23 cellular contexts compared by ENCODE assay signal in the genomic region with DNA sequence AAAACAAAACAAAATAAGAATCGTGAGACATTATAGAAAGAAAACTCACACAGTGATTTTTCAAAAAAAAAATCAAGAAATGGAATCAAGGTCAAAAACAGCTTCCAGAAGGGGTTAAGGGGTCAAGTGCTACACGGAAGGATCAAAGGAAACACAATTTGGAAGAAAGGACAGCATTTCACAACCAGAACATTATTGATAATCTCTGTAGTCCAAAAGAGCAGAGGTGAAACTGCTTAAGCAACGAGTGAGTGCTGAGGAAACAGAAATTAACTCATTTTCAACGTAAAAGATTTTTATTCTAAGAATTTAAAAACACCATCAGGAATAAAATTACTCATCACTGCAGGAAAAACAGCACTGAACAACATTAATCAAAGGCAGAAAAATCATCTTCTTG. TPM values are rescaled to one million over a fixed set of nuclear protein-coding genes. Genes with fewer than 3 reads are reported as not detected.
DNase-seq lines count a peak whose midpoint lies in the region; ATAC-seq, FAIRE-seq and TF ChIP-seq lines count a peak whose summit lies in the region.
"Had no signal": no experiment of that assay in that cellular context is flagged by ENCODE, and none has a peak within 500 bp of the region (broad histone marks: within the 10 kb centered on the region; RNA-seq: fewer than 3 reads in every experiment).

No MANE protein-coding gene starts in this region.

- peak overlapping the region; percentile 18; the same call in 1 of the 2 replicates for H3K4me2 ChIP-seq in HepG2 (ENCODE audit: low read depth, low read length)
- H3K4me2 ChIP-seq: BLaER1, GM23338 had no signal

- H3K4me3 ChIP-seq in HEK293 (ENCODE audit: low read depth, low read length) = no peak overlapping the region
- no peak overlapping the region for H3K4me3 ChIP-seq in HepG2 (replicated peaks in 1 of 3; ENCODE audit: insufficient read depth in 1 of 3, low read depth in 2 of 3, low read length in 3 of 3)
- H3K4me3 ChIP-seq: BLaER1, GM23338 had no signal

- H3K4me3 Mint-ChIP-seq in activated CD4-positive, alpha-beta T cell treated with anti-CD3 and anti-CD28 coated beads for 36 hours = no peak overlapping the region
- H3K4me3 Mint-ChIP-seq in activated CD4-positive, alpha-beta T cell treated with anti-CD3 and anti-CD28 coated beads, Interleukin-2, amount 10 ng/mL, durations not matched to agents 24 days and 14 days = no peak overlapping the region
- H3K4me3 Mint-ChIP-seq in stimulated activated effector memory CD8-positive, alpha-beta T cell treated with anti-CD3 and anti-CD28 coated beads, Interleukin-12 subunit alpha, Interleukin-12 subunit beta, amount 100 ng/mL, for 72 hours = no peak overlapping the region
- H3K4me3 Mint-ChIP-seq: B cell; CD4-positive, CD25-positive, alpha-beta regulatory T cell; CD8-positive, alpha-beta T cell; GM23338; H9; HFFc6 had no signal

- ATAC-seq in activated CD4-positive, alpha-beta T cell treated with anti-CD3 and anti-CD28 coated beads for 36 hours = peak; percentile 33
- ATAC-seq in HepG2 = no peak
- peak; percentile 70 for ATAC-seq in stimulated activated effector memory CD8-positive, alpha-beta T cell treated with anti-CD3 and anti-CD28 coated beads, Interleukin-12 subunit alpha, Interleukin-12 subunit beta, amount 100 ng/mL, for 72 hours
- no peak for ATAC-seq in GM19452 (IDR thresholded peaks at IDR 0.05; ENCODE audit: unreplicated experiment)
- ATAC-seq: CD8-positive, alpha-beta T cell; GM23338; HCT116 had no signal

- TF ChIP-seq RAD21 in HepG2 (CRISPR knock-in tag; IDR thresholded peaks at IDR 0.05) = no peak

- no peaks in the 10 kb centered on the region for H4K20me1 ChIP-seq in HepG2 (ENCODE audit: insufficient read depth, low read length)

- H3K4me1 Mint-ChIP-seq in activated CD4-positive, alpha-beta T cell treated with anti-CD3 and anti-CD28 coated beads for 36 hours = peaks cover 5% of the 10 kb centered on the region
- H3K4me1 Mint-ChIP-seq in activated CD4-positive, alpha-beta T cell treated with anti-CD3 and anti-CD28 coated beads, Interleukin-2, amount 10 ng/mL, durations not matched to agents 24 days and 14 days = peaks cover 6% of the 10 kb centered on the region
- H3K4me1 Mint-ChIP-seq in stimulated activated effector memory CD8-positive, alpha-beta T cell treated with anti-CD3 and anti-CD28 coated beads, Interleukin-12 subunit alpha, Interleukin-12 subunit beta, amount 100 ng/mL, for 72 hours = peaks cover 10% of the 10 kb centered on the region
- H3K4me1 Mint-ChIP-seq: GM23338, H9 had no signal

- no peaks in the 10 kb centered on the region for H3K9me3 Mint-ChIP-seq in activated CD4-positive, alpha-beta T cell treated with anti-CD3 and anti-CD28 coated beads for 36 hours (ENCODE audit: low read depth)
- no peaks in the 10 kb centered on the region for H3K9me3 Mint-ChIP-seq in activated CD4-positive, alpha-beta T cell treated with anti-CD3 and anti-CD28 coated beads, Interleukin-2, amount 10 ng/mL, durations not matched to agents 24 days and 14 days
- no peaks in the 10 kb centered on the region for H3K9me3 Mint-ChIP-seq in stimulated activated effector memory CD8-positive, alpha-beta T cell treated with anti-CD3 and anti-CD28 coated beads, Interleukin-12 subunit alpha, Interleukin-12 subunit beta, amount 100 ng/mL, for 72 hours
- H3K9me3 Mint-ChIP-seq: CD4-positive, CD25-positive, alpha-beta regulatory T cell; CD8-positive, alpha-beta T cell; GM23338; H9; HFFc6 had no signal

- CTCF ChIA-PET in activated CD4-positive, alpha-beta T cell treated with anti-CD3 and anti-CD28 coated beads for 36 hours (lab: Charles Lee) = interaction anchor here (1.5 kb wide), 1 partner anchor 17 kb away, joined by 5 read pairs; no protein-coding TSS in a partner anchor
- CTCF ChIA-PET in HEK293 (lab: Yijun Ruan, JAX) (interaction anchor here (0.6 to 1.5 kb wide), 2 partner anchors 410 to 661 kb away, joined by 3 to 4 read pairs; no protein-coding TSS in a partner anchor), HepG2 (lab: Yijun Ruan, JAX; ENCODE audit: low intra/inter-chr PET ratio, low total read pairs) (no interaction called here)

- intact Hi-C loops in activated CD4-positive, alpha-beta T cell treated with anti-CD3 and anti-CD28 coated beads for 36 hours (cut with DNase I, micrococcal nuclease) = loop anchor here in 1 of 2 experiments (2.0 kb wide), 1 partner anchor 24 kb away; the partner anchor contains the start of gene MINDY3
- intact Hi-C loops in activated CD4-positive, alpha-beta T cell treated with anti-CD3 and anti-CD28 coated beads, Interleukin-2, amount 10 ng/mL, durations not matched to agents 24 days and 14 days (cut with micrococcal nuclease) = no loop called here
- intact Hi-C loops in HepG2 (cut with micrococcal nuclease; ENCODE audit: unreplicated experiment) = no loop called here

- no peak for DNase-seq in activated CD4-positive, alpha-beta T cell treated with anti-CD3 and anti-CD28 coated beads for 36 hours
- DNase-seq in activated CD4-positive, alpha-beta T cell treated with anti-CD3 and anti-CD28 coated beads, Interleukin-2, amount 10 ng/mL, durations not matched to agents 24 days and 14 days = no peak
- DNase-seq in HepG2 (ENCODE audit: low spot score) = peak; percentile 47
- DNase-seq in stimulated activated effector memory CD8-positive, alpha-beta T cell treated with anti-CD3 and anti-CD28 coated beads, Interleukin-12 subunit alpha, Interleukin-12 subunit beta, amount 100 ng/mL, for 72 hours (ENCODE audit: low spot score in 2 of 2) = no peak
- no peak for DNase-seq in GM13976 (ENCODE audit: low spot score)
- DNase-seq: Caco-2; CD8-positive, alpha-beta T cell; DMS153; DND-41; H9; HFFc6 had no signal

- H3K36me3 Mint-ChIP-seq in activated CD4-positive, alpha-beta T cell treated with anti-CD3 and anti-CD28 coated beads for 36 hours (ENCODE audit: low read depth) = peaks cover 15% of the 10 kb centered on the region
- peaks cover 15% of the 10 kb centered on the region for H3K36me3 Mint-ChIP-seq in activated CD4-positive, alpha-beta T cell treated with anti-CD3 and anti-CD28 coated beads, Interleukin-2, amount 10 ng/mL, durations not matched to agents 24 days and 14 days (ENCODE audit: low read depth)
- peaks cover 39% of the 10 kb centered on the region for H3K36me3 Mint-ChIP-seq in stimulated activated effector memory CD8-positive, alpha-beta T cell treated with anti-CD3 and anti-CD28 coated beads, Interleukin-12 subunit alpha, Interleukin-12 subunit beta, amount 100 ng/mL, for 72 hours

- no peak overlapping the region for H2AFZ ChIP-seq in HepG2 (ENCODE audit: low read length)
- H2AFZ ChIP-seq: GM23338 had no signal

- no peak for TF ChIP-seq POLR2A in HepG2 (IDR thresholded peaks at IDR 0.05; ENCODE audit: insufficient read depth in 1 of 2, low read depth in 2 of 2, low read length in 2 of 2)

- no peak overlapping the region for H3K9ac ChIP-seq in HepG2 (ENCODE audit: insufficient read depth, low read depth, low read length)
- H3K9ac ChIP-seq: BLaER1 had no signal

- WGBS in HepG2 (ENCODE audit: low lambda C conversion rate) = 18% methylated on average over 4 of the region's 4 CpGs

- POLR2A ChIA-PET in activated CD4-positive, alpha-beta T cell treated with anti-CD3 and anti-CD28 coated beads for 36 hours (lab: Charles Lee) = no interaction called here
- POLR2A ChIA-PET in HEK293 (lab: Yijun Ruan, JAX) = no interaction called here
- POLR2A ChIA-PET in HepG2 (lab: Yijun Ruan, JAX) = no interaction called here

- no peaks in the 10 kb centered on the region for H3K9me3 ChIP-seq in HEK293 (ENCODE audit: control insufficient read depth, insufficient read depth, low read depth, low read length)
- no peaks in the 10 kb centered on the region for H3K9me3 ChIP-seq in HepG2 (ENCODE audit: low read length)
- H3K9me3 ChIP-seq: BLaER1, Caco-2 had no signal

- FAIRE-seq in HepG2 (lab: Jason Lieb, UNC) = peak; percentile 39
- FAIRE-seq: A204.1, GM12892, GM19239 had no signal

- TF ChIP-seq EP300 in HepG2 (IDR thresholded peaks at IDR 0.05; ENCODE audit: low read depth in 2 of 2, low read length in 2 of 2) = peak in 1 of 2 experiments; percentile 57; a peak in 1 of 4 replicates
- no peak for TF ChIP-seq EP300 in HepG2 (CRISPR knock-in tag; IDR thresholded peaks at IDR 0.05; ENCODE audit: borderline replicate concordance)

- TF ChIP-seq CTCF in HEK293 (tag by site-specific recombination; IDR thresholded peaks at IDR 0.05) = no peak
- no peak for TF ChIP-seq CTCF in HepG2 (CRISPR knock-in tag; IDR thresholded peaks at IDR 0.05)
- TF ChIP-seq CTCF in GM13976 (IDR thresholded peaks at IDR 0.05; ENCODE audit: borderline replicate concordance, control extremely low read depth, extremely low read depth, insufficient read depth, missing control alignments) = no peak

- BruUV-seq in HepG2 (replicated peaks; lab: Mats Ljungman, UMichigan) = no TSS peak

- H3K27ac ChIP-seq in HEK293 (ENCODE audit: extremely low read depth, low read depth, low read length) (no peak overlapping the region), HepG2 (ENCODE audit: extremely low read length, insufficient read depth, low read length) (no peak overlapping the region)
- H3K27ac ChIP-seq: 22Rv1, BLaER1, C4-2B had no signal

- no peaks in the 10 kb centered on the region for H3K79me2 ChIP-seq in HepG2 (ENCODE audit: insufficient read depth, low read length)

- H3K36me3 ChIP-seq in HEK293 (ENCODE audit: control insufficient read depth in 2 of 2, insufficient read depth in 1 of 2, low read length in 2 of 2) = peaks cover 16 to 23% of the 10 kb centered on the region in 2 experiments
- H3K36me3 ChIP-seq in HepG2 (replicated peaks in 1 of 2; ENCODE audit: control insufficient read depth in 1 of 2, insufficient read depth in 2 of 2, low read length in 2 of 2) = 0 out of 5 replicates have a peak, but pooled peaks cover 0 to 7% of the 10 kb centered on the region in 2 experiments

- no peaks in the 10 kb centered on the region for H3K27me3 ChIP-seq in HepG2 (ENCODE audit: control insufficient read depth in 1 of 2, insufficient read depth in 2 of 2, low read length in 2 of 2)
- H3K27me3 ChIP-seq: BLaER1 had no signal

- H3K27ac Mint-ChIP-seq in activated CD4-positive, alpha-beta T cell treated with anti-CD3 and anti-CD28 coated beads for 36 hours = no peak overlapping the region
- no peak overlapping the region for H3K27ac Mint-ChIP-seq in activated CD4-positive, alpha-beta T cell treated with anti-CD3 and anti-CD28 coated beads, Interleukin-2, amount 10 ng/mL, durations not matched to agents 24 days and 14 days
- H3K27ac Mint-ChIP-seq in stimulated activated effector memory CD8-positive, alpha-beta T cell treated with anti-CD3 and anti-CD28 coated beads, Interleukin-12 subunit alpha, Interleukin-12 subunit beta, amount 100 ng/mL, for 72 hours = no peak overlapping the region
- H3K27ac Mint-ChIP-seq: B cell; CD4-positive, CD25-positive, alpha-beta regulatory T cell; CD8-positive, alpha-beta T cell; GM23338; H9; HFFc6 had no signal

- H3K27me3 Mint-ChIP-seq in activated CD4-positive, alpha-beta T cell treated with anti-CD3 and anti-CD28 coated beads for 36 hours = no peaks in the 10 kb centered on the region
- no peaks in the 10 kb centered on the region for H3K27me3 Mint-ChIP-seq in activated CD4-positive, alpha-beta T cell treated with anti-CD3 and anti-CD28 coated beads, Interleukin-2, amount 10 ng/mL, durations not matched to agents 24 days and 14 days
- H3K27me3 Mint-ChIP-seq: B cell; CD4-positive, CD25-positive, alpha-beta regulatory T cell had no signal

- H3K4me1 ChIP-seq in HEK293 (ENCODE audit: control insufficient read depth, insufficient read depth, low read length) (no peaks in the 10 kb centered on the region), HepG2 (ENCODE audit: insufficient read depth, low read length) (peaks cover 12% of the 10 kb centered on the region)
- H3K4me1 ChIP-seq: Caco-2 had no signal

- in situ Hi-C loops in HepG2 (cut with HindIII; ENCODE audit: extremely low pct_ligation_motif_present, low pct_unique_long_range_greater_than_20kb) = no loop called here
- in situ Hi-C loops in GM13976 (cut with MboI; ENCODE audit: low sequenced_read_pairs, unreplicated experiment) = no loop called here

RNA-seq across cellular contexts. Expression of gene MINDY3, which starts 23.5 kb away (rescaled TPM):
- 10 to 100 TPM; 11.5 to 12.8 TPM for total RNA-seq in activated CD4-positive, alpha-beta T cell treated with anti-CD3 and anti-CD28 coated beads for 36 hours
- total RNA-seq in activated CD4-positive, alpha-beta T cell treated with anti-CD3 and anti-CD28 coated beads, Interleukin-2, amount 10 ng/mL, durations not matched to agents 24 days and 14 days = 16.3 and 20.1 TPM in 2 replicates
- 17.5 and 17.8 TPM in 2 replicates for total RNA-seq in HepG2 (2016; rRNA removed; fragmentation: Illumina TruSeq; extraction: Trizol)
- 26.9 and 29.3 TPM in 2 replicates for total RNA-seq in HepG2 (2016; cell fraction: cytosol; rRNA removed; fragmentation: Illumina TruSeq; extraction: Trizol; ENCODE audit: low read depth)
- total RNA-seq in HepG2 (2016; cell fraction: insoluble cytoplasmic fraction; rRNA removed; fragmentation: Illumina TruSeq; extraction: Trizol) = 17.5 and 18.9 TPM in 2 replicates
- total RNA-seq in HepG2 (2016; cell fraction: membrane; rRNA removed; fragmentation: Illumina TruSeq; extraction: Trizol) = 12.0 and 14.7 TPM in 2 replicates
- total RNA-seq in HepG2 (2016; cell fraction: nucleus; rRNA removed; fragmentation: Illumina TruSeq; extraction: Trizol) = 27.4 and 28.9 TPM in 2 replicates
- polyA plus RNA-seq in HepG2 (2011; rRNA removed) = 6.4 and 6.7 TPM in 2 replicates
- polyA plus RNA-seq in HepG2 (2011; cell fraction: cytosol; rRNA removed) = 1.8 and 3.3 TPM in 2 replicates
- polyA plus RNA-seq in HepG2 (2011; cell fraction: nucleus; rRNA removed) = 10.4 and 15.7 TPM in 2 replicates
- polyA plus RNA-seq in HepG2 (2012) = 9.1 and 11.6 TPM in 2 replicates
- polyA plus RNA-seq in HepG2 (2016; cell fraction: cytosol; fragmentation: Illumina TruSeq; extraction: Trizol; ENCODE audit: low read depth) = 1.3 and 1.8 TPM in 2 replicates
- 17.2 and 17.3 TPM in 2 replicates for polyA plus RNA-seq in HepG2 (2016; cell fraction: insoluble cytoplasmic fraction; fragmentation: Illumina TruSeq; extraction: Trizol; ENCODE audit: low read depth)
- polyA plus RNA-seq in HepG2 (2016; cell fraction: membrane; fragmentation: Illumina TruSeq; extraction: Trizol; ENCODE audit: low read depth) = 3.7 and 5.7 TPM in 2 replicates
- polyA plus RNA-seq in HepG2 (2016; cell fraction: nucleus; fragmentation: Illumina TruSeq; extraction: Trizol; ENCODE audit: insufficient read depth, low read depth) = 35.3 and 42.3 TPM in 2 replicates
- 2.8 and 4.2 TPM in 2 replicates for polyA minus RNA-seq in HepG2 (2011; rRNA and poly(A)+ RNA removed; ENCODE audit: low replicate concordance)
- polyA minus RNA-seq in HepG2 (2011; cell fraction: cytosol; rRNA and poly(A)+ RNA removed) = 7.1 TPM in 2 replicates
- polyA minus RNA-seq in HepG2 (2011; cell fraction: nucleus; rRNA and poly(A)+ RNA removed) = 37.1 and 41.8 TPM in 2 replicates

Comparison
In these comparisons a context has a peak if more than half of its experiments do, and no peak if none do; other contexts are left out.
1. ATAC-seq: peak in activated CD4-positive, alpha-beta T cell treated with anti-CD3 and anti-CD28 coated beads for 36 hours (single experiment) and stimulated activated effector memory CD8-positive, alpha-beta T cell treated with anti-CD3 and anti-CD28 coated beads, Interleukin-12 subunit alpha, Interleukin-12 subunit beta, amount 100 ng/mL, for 72 hours (single experiment); none in HepG2 (single experiment) and GM19452 (single experiment).